ENCODE assay signal across 1 cellular context in the genomic region with DNA sequence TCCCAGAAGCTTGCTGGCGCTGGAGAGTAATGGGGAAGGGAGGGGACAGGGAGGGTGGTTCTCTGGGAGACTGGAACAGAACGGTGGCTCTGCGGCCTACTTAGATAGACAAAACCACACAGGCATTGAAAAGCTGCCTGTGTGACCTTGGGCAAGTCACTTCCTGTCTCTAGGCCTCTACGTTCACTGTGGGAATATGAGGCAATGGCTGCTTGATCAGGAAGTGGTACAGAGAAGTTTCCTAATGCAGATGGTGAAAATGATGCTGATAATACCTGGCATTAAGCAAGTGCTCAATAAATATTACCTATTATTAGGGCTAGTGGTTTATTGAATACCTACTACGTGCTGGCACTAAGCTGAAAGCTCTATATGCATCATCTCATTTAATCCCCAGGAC.
TF ChIP-seq lines count a peak whose summit lies in the region.

No MANE protein-coding gene starts in this region.

TF ChIP-seq in endothelial cell of umbilical vein, 7 proteins besides CTCF, POLR2A, EP300 and RAD21:
- TF ChIP-seq POLR2AphosphoS5 (IDR thresholded peaks at IDR 0.05; ENCODE audit: insufficient read depth, low read depth, low read length) (no peak), MYC (IDR thresholded peaks at IDR 0.05; ENCODE audit: low read depth, low read length) (no peak), EZH2 (IDR thresholded peaks at IDR 0.05; ENCODE audit: borderline replicate concordance, low read depth, low read length, severe bottlenecking) (no peak), JUN (IDR thresholded peaks at IDR 0.05; ENCODE audit: borderline replicate concordance, insufficient read depth, insufficient read length, low read depth) (no peak), FOS (IDR thresholded peaks at IDR 0.05; ENCODE audit: borderline replicate concordance, insufficient read depth, low read length) (no peak), GATA2 (IDR thresholded peaks at IDR 0.05; ENCODE audit: insufficient read depth, insufficient read length, low read depth, low read length) (no peak)
- TF ChIP-seq, protein P1, sequence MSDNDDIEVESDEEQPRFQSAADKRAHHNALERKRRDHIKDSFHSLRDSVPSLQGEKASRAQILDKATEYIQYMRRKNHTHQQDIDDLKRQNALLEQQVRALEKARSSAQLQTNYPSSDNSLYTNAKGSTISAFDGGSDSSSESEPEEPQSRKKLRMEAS (IDR thresholded peaks at IDR 0.05; ENCODE audit: insufficient read depth, insufficient read length): no peak
